18 cellular contexts compared by ENCODE assay signal in the genomic region with DNA sequence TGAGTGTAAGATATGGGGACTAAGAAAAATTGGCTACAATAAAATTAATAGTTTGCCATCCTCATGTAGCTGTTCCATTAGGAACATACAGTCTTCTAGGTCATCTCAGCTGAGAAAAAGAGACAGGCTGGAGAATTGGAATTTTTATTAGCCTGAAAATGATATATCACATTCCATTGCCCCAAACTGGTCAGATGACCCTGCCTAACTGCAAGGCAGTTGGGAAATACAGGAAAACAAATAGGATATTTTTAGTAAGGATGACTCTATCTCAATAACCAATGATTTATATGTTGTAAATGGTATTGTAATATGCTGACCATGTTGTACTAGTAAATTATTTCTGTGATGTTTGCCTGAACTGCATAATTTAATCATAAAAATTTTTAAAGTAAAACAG.
"Had no signal": no experiment of that assay in that cellular context is flagged by ENCODE, and none has a peak within 500 bp of the region (broad histone marks: within the 10 kb centered on the region; RNA-seq: fewer than 3 reads in every experiment).

No MANE protein-coding gene starts in this region.

- DNase-seq: activated CD4-positive, alpha-beta T cell treated with anti-CD3 and anti-CD28 coated beads for 36 hours; activated CD8-positive, alpha-beta T cell treated with anti-CD3 and anti-CD28 coated beads for 36 hours; activated naive CD4-positive, alpha-beta T cell treated with Interleukin-2 at 50 U/mL for 16 hours; endodermal cell; erythroblast; gastrocnemius medialis; heart right ventricle; left ventricle myocardium superior; mesendoderm; occipital lobe; psoas muscle; right lobe of liver; spleen; stimulated activated CD4-positive, alpha-beta T cell treated with anti-CD3 and anti-CD28 coated beads, Interleukin-1b, Interleukin-23, amount 100 ng/mL, for 48 hours; T-helper 9 cell had no signal

- ATAC-seq: activated CD4-positive, alpha-beta T cell treated with anti-CD3 and anti-CD28 coated beads for 36 hours; activated CD8-positive, alpha-beta T cell treated with anti-CD3 and anti-CD28 coated beads for 36 hours; gastrocnemius medialis; heart right ventricle; left ventricle myocardium superior; right lobe of liver; stimulated activated memory B cell treated with anti-CD40 and anti-IgM and Interleukin-4, amounts not matched to agents 10 μg/mL and 1 μg/mL and 100 μg/mL, for 72 hours had no signal

- H3K4me3 ChIP-seq: gastrocnemius medialis, heart right ventricle, psoas muscle, right lobe of liver, spleen, tibial nerve, vagina had no signal
